Comparison of ENCODE assay signal across 1 cellular context in genomic region chr20:41049451-41049850, GRCh38.
TF ChIP-seq lines count a peak whose summit lies in the region.

No MANE protein-coding gene starts in this region.

TF ChIP-seq in GM23338, 12 proteins besides CTCF, POLR2A, EP300 and RAD21 (continued from another document):
- TF ChIP-seq, protein P1, sequence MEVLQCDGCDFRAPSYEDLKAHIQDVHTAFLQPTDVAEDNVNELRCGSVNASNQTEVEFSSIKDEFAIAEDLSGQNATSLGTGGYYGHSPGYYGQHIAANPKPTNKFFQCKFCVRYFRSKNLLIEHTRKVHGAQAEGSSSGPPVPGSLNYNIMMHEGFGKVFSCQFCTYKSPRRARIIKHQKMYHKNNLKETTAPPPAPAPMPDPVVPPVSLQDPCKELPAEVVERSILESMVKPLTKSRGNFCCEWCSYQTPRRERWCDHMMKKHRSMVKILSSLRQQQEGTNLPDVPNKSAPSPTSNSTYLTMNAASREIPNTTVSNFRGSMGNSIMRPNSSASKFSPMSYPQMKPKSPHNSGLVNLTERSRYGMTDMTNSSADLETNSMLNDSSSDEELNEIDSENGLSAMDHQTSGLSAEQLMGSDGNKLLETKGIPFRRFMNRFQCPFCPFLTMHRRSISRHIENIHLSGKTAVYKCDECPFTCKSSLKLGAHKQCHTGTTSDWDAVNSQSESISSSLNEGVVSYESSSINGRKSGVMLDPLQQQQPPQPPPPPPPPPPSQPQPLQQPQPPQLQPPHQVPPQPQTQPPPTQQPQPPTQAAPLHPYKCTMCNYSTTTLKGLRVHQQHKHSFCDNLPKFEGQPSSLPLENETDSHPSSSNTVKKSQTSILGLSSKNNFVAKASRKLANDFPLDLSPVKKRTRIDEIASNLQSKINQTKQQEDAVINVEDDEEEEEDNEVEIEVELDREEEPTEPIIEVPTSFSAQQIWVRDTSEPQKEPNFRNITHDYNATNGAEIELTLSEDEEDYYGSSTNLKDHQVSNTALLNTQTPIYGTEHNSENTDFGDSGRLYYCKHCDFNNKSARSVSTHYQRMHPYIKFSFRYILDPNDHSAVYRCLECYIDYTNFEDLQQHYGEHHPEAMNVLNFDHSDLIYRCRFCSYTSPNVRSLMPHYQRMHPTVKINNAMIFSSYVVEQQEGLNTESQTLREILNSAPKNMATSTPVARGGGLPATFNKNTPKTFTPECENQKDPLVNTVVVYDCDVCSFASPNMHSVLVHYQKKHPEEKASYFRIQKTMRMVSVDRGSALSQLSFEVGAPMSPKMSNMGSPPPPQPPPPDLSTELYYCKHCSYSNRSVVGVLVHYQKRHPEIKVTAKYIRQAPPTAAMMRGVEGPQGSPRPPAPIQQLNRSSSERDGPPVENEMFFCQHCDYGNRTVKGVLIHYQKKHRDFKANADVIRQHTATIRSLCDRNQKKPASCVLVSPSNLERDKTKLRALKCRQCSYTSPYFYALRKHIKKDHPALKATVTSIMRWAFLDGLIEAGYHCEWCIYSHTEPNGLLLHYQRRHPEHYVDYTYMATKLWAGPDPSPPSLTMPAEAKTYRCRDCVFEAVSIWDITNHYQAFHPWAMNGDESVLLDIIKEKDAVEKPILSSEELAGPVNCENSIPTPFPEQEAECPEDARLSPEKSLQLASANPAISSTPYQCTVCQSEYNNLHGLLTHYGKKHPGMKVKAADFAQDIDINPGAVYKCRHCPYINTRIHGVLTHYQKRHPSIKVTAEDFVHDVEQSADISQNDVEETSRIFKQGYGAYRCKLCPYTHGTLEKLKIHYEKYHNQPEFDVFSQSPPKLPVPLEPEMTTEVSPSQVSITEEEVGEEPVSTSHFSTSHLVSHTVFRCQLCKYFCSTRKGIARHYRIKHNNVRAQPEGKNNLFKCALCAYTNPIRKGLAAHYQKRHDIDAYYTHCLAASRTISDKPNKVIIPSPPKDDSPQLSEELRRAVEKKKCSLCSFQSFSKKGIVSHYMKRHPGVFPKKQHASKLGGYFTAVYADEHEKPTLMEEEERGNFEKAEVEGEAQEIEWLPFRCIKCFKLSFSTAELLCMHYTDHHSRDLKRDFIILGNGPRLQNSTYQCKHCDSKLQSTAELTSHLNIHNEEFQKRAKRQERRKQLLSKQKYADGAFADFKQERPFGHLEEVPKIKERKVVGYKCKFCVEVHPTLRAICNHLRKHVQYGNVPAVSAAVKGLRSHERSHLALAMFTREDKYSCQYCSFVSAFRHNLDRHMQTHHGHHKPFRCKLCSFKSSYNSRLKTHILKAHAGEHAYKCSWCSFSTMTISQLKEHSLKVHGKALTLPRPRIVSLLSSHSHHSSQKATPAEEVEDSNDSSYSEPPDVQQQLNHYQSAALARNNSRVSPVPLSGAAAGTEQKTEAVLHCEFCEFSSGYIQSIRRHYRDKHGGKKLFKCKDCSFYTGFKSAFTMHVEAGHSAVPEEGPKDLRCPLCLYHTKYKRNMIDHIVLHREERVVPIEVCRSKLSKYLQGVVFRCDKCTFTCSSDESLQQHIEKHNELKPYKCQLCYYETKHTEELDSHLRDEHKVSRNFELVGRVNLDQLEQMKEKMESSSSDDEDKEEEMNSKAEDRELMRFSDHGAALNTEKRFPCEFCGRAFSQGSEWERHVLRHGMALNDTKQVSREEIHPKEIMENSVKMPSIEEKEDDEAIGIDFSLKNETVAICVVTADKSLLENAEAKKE (CRISPR knock-in tag; IDR thresholded peaks at IDR 0.05) = no peak
- no peak for TF ChIP-seq NANOG (IDR thresholded peaks at IDR 0.05; ENCODE audit: borderline replicate concordance)
- no peak for TF ChIP-seq CREB1 (CRISPR knock-in tag; IDR thresholded peaks at IDR 0.05; ENCODE audit: low read depth)
- no peak for TF ChIP-seq EZH2 (IDR thresholded peaks at IDR 0.05; ENCODE audit: low read depth, unreplicated experiment)
